1 cellular context compared by ENCODE assay signal in the genomic region with DNA sequence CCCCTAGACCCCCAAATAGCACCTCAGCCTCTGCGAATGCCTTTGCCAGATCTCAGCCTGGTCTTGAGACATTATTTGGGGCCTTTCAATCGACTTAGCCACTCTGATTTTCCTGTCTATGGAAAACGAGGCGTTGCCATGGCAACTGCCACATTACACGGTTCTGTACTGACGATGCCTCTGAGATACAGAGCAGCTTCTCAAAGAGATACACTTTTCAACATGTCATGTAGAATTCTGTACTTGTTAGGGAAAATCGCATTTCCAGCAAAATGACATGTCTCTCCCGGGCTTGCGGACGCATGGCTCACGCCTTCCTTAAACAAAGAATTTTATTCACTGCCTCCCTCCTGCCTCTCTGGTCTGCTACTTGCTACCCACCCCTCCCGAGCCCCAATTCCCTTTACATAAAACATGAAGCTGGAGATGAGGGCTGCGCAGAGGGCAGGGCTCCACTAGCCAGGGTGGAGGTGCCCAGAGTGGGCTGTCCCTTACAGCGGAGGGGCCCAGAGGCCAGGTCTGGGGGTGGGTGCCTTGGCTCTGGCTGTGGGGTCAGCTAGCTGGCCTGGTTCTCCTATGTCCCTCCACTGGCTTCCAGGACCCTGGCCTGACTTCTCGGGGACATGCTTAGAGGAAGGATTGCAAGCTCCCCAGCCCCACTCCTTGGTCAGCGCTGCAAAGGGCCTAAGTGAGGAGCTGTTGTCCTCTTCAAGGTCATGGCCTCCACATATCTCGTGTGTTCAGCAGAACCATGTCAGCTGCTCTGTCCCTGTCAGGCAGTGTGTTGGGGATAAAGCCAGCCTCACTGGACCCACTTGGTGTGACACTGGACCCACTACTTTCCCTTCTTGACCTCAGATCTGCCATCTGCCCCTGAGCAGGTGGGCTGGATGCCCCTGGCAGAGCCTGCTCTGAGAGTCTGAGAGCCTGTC.
TF ChIP-seq lines count a peak whose summit lies in the region.

No MANE protein-coding gene starts in this region.

TF ChIP-seq in H1, 55 proteins besides CTCF, POLR2A, EP300 and RAD21:
- TF ChIP-seq RFX5 (IDR thresholded peaks at IDR 0.05; ENCODE audit: borderline replicate concordance, low read depth, low read length) (no peak), SP2 (IDR thresholded peaks at IDR 0.05; ENCODE audit: low read length) (no peak), RBBP5 (IDR thresholded peaks at IDR 0.05; ENCODE audit: borderline replicate concordance, low read depth, low read length) (no peak), POLR2AphosphoS5 (IDR thresholded peaks at IDR 0.05; ENCODE audit: low read depth, low read length) (no peak), SIRT6 (IDR thresholded peaks at IDR 0.05; ENCODE audit: low read length) (no peak), HDAC2 (IDR thresholded peaks at IDR 0.05; ENCODE audit: borderline replicate concordance in 1 of 2, low read depth in 2 of 2, low read length in 2 of 2) (no peak), YY1 (IDR thresholded peaks at IDR 0.05; ENCODE audit: low read depth, low read length) (no peak), KDM1A (IDR thresholded peaks at IDR 0.05; ENCODE audit: borderline replicate concordance, low read length) (no peak), EGR1 (IDR thresholded peaks at IDR 0.05; ENCODE audit: borderline replicate concordance, low read depth, low read length) (no peak), SIN3A (conservative IDR thresholded peaks at IDR 0.05 in 1 of 2, IDR thresholded peaks at IDR 0.05 in 1 of 2; ENCODE audit: low read depth in 1 of 2, low read length in 2 of 2) (no peak), PHF8 (conservative IDR thresholded peaks at IDR 0.05; ENCODE audit: low read depth, low read length) (no peak), EZH2 (IDR thresholded peaks at IDR 0.05; ENCODE audit: low read depth, low read length, severe bottlenecking) (no peak), TCF12 (IDR thresholded peaks at IDR 0.05; ENCODE audit: low read depth, low read length) (no peak)
TF ChIP-seq in H1: peak in this region for 0.
